1 cellular context compared by ENCODE assay signal in genomic region chr3:46986782-46987484, GRCh38.
TF ChIP-seq lines count a peak whose summit lies in the region.

No MANE protein-coding gene starts in this region.

TF ChIP-seq in GM12878, 131 proteins besides CTCF, POLR2A, EP300 and RAD21 (continued from another document):
- TF ChIP-seq KAT2A (conservative IDR thresholded peaks at IDR 0.05; ENCODE audit: control insufficient read depth, low read depth, low read length), result no peak
- no peak for TF ChIP-seq SUZ12 (IDR thresholded peaks at IDR 0.05; ENCODE audit: unreplicated experiment)
- TF ChIP-seq KDM1A (IDR thresholded peaks at IDR 0.05; ENCODE audit: borderline replicate concordance), result no peak
- no peak for TF ChIP-seq ZNF384 (IDR thresholded peaks at IDR 0.05; ENCODE audit: borderline replicate concordance, low read depth, low read length)
- TF ChIP-seq MEF2B (IDR thresholded peaks at IDR 0.05; ENCODE audit: partially characterized antibody, poor library complexity, severe bottlenecking), result no peak
- no peak for TF ChIP-seq RB1 (IDR thresholded peaks at IDR 0.05; ENCODE audit: borderline replicate concordance)
- TF ChIP-seq IRF4 (IDR thresholded peaks at IDR 0.05; ENCODE audit: low read depth, low read length), result no peak
- TF ChIP-seq E2F8 (IDR thresholded peaks at IDR 0.05; ENCODE audit: low read depth, partially characterized antibody), result no peak
- TF ChIP-seq HSF1 (IDR thresholded peaks at IDR 0.05; ENCODE audit: low read depth, low read length), result no peak
- TF ChIP-seq CBX5 (IDR thresholded peaks at IDR 0.05; ENCODE audit: low read depth), result no peak
